In genomic region chr1:167767794-167768193, GRCh38 we compare ENCODE assay signal across 2 cellular contexts.
TF ChIP-seq lines count a peak whose summit lies in the region.

No MANE protein-coding gene starts in this region.

TF ChIP-seq in HepG2, 621 proteins besides CTCF, POLR2A, EP300 and RAD21 (continues in another document):
- no peak for TF ChIP-seq ZFP36L1 (CRISPR knock-in tag; IDR thresholded peaks at IDR 0.05)
- TF ChIP-seq TBL1XR1 (IDR thresholded peaks at IDR 0.05; ENCODE audit: borderline replicate concordance, low read length, partially characterized antibody), result no peak
- TF ChIP-seq ZNF703 (CRISPR knock-in tag; IDR thresholded peaks at IDR 0.05; ENCODE audit: borderline replicate concordance), result no peak
- no peak for TF ChIP-seq ZUFSP (CRISPR knock-in tag; IDR thresholded peaks at IDR 0.05; ENCODE audit: borderline replicate concordance)
- no peak for TF ChIP-seq GABPA (IDR thresholded peaks at IDR 0.05; ENCODE audit: low read depth, low read length)
- no peak for TF ChIP-seq GABPA (CRISPR knock-in tag; IDR thresholded peaks at IDR 0.05; ENCODE audit: low read depth)
- TF ChIP-seq SMAD9 (CRISPR knock-in tag; IDR thresholded peaks at IDR 0.05), result no peak
- no peak for TF ChIP-seq HNF1A (IDR thresholded peaks at IDR 0.05; ENCODE audit: low read depth)
- TF ChIP-seq HNF1A (CRISPR knock-in tag; IDR thresholded peaks at IDR 0.05; ENCODE audit: borderline replicate concordance), result no peak
- no peak for TF ChIP-seq CREBL2 (CRISPR knock-in tag; IDR thresholded peaks at IDR 0.05; ENCODE audit: borderline replicate concordance)
- TF ChIP-seq ZBTB46 (CRISPR knock-in tag; IDR thresholded peaks at IDR 0.05; ENCODE audit: borderline replicate concordance), result no peak
- TF ChIP-seq POGZ (CRISPR knock-in tag; IDR thresholded peaks at IDR 0.05), result no peak
- TF ChIP-seq TOE1 (CRISPR knock-in tag; IDR thresholded peaks at IDR 0.05), result no peak
- TF ChIP-seq ZNF614 (CRISPR knock-in tag; IDR thresholded peaks at IDR 0.05; ENCODE audit: borderline replicate concordance), result no peak

TF ChIP-seq in K562, 482 proteins besides CTCF, POLR2A, EP300 and RAD21:
- no peak for TF ChIP-seq AFF4 (CRISPR knock-in tag; IDR thresholded peaks at IDR 0.05)
- no peak for TF ChIP-seq SRSF1 (IDR thresholded peaks at IDR 0.05; ENCODE audit: low read depth, low read length)
- TF ChIP-seq MECOM (CRISPR knock-in tag; IDR thresholded peaks at IDR 0.05), result no peak
- peak; percentile 50; the same call in 1 of the 2 replicates for TF ChIP-seq ZNF384 (IDR thresholded peaks at IDR 0.05; ENCODE audit: low read depth, low read length)
TF ChIP-seq in K562: peak in this region for 1.
